23 cellular contexts compared by ENCODE assay signal in genomic region chr5:177499842-177500241, GRCh38. TPM values are rescaled to one million over a fixed set of nuclear protein-coding genes. Genes with fewer than 3 reads are reported as not detected.
A peak's percentile ranks its signal among the peaks of the same experiment; 100 is the strongest.
DNase-seq lines count a peak whose midpoint lies in the region; ATAC-seq and TF ChIP-seq lines count a peak whose summit lies in the region.
"Had no signal": no experiment of that assay in that cellular context is flagged by ENCODE, and none has a peak within 500 bp of the region (broad histone marks: within the 10 kb centered on the region; RNA-seq: fewer than 3 reads in every experiment).

No MANE protein-coding gene starts in this region.

- H3K4me1 ChIP-seq in left ventricle myocardium inferior (peaks cover 59% of the 10 kb centered on the region), right atrium auricular region (peaks cover 0 to 37% of the 10 kb centered on the region in 2 donors)

- H3K36me3 ChIP-seq in left ventricle myocardium inferior (no peaks in the 10 kb centered on the region), right atrium auricular region (no peaks in the 10 kb centered on the region)

- H3K4me3 Mint-ChIP-seq in chondrocyte (ENCODE audit: unreplicated experiment) (no peak overlapping the region), nephron (peak overlapping the region; percentile 71 to 81 (median 76))
- H3K4me3 Mint-ChIP-seq: activated naive CD8-positive, alpha-beta T cell treated with anti-CD3 and anti-CD28 coated beads, Interleukin-2, amount 10 ng/mL, durations not matched to agents 7 days and 5 days had no signal

- no peaks in the 10 kb centered on the region for H3K36me3 Mint-ChIP-seq in chondrocyte (ENCODE audit: low read depth)
- H3K36me3 Mint-ChIP-seq in nephron (ENCODE audit: low read depth): no peaks in the 10 kb centered on the region
- H3K36me3 Mint-ChIP-seq: activated naive CD8-positive, alpha-beta T cell treated with anti-CD3 and anti-CD28 coated beads, Interleukin-2, amount 10 ng/mL, durations not matched to agents 7 days and 5 days had no signal

- no peak for TF ChIP-seq CTCF in left ventricle myocardium inferior (IDR thresholded peaks at IDR 0.05; ENCODE audit: borderline replicate concordance)
- no peak for TF ChIP-seq CTCF in right atrium auricular region (IDR thresholded peaks at IDR 0.05)
- TF ChIP-seq CTCF in chondrocyte (IDR thresholded peaks at IDR 0.05): no peak
- no peak for TF ChIP-seq CTCF in nephron (IDR thresholded peaks at IDR 0.05; ENCODE audit: unreplicated experiment in 3 of 3)

- DNase-seq in left ventricle myocardium inferior (no peak), right atrium auricular region (ENCODE audit: low spot score) (no peak), chondrocyte (ENCODE audit: low spot score) (no peak), glomerular visceral epithelial cell (ENCODE audit: extremely low spot score) (no peak), NCI-H446 (lab: John Stamatoyannopoulos, UW) (no peak), NCI-H526 treated with DMSO at 0.1 percent for 48 hours (lab: John Stamatoyannopoulos, UW) (no peak)
- DNase-seq: activated CD4-positive, alpha-beta T cell treated with anti-CD3 and anti-CD28 coated beads, Interleukin-2, amount 50 U/mL, for 4 hours; activated effector memory CD4-positive, alpha-beta T cell treated with Interleukin-2 at 50 U/mL for 16 hours; activated naive CD8-positive, alpha-beta T cell treated with anti-CD3 and anti-CD28 coated beads, Interleukin-2, amount 10 ng/mL, durations not matched to agents 7 days and 5 days; effector CD4-positive, alpha-beta T cell; hippocampal formation; left lung; midbrain; MV-4-11; NCI-H1694 treated with DMSO at 0.1 percent for 48 hours; psoas muscle; SK-N-SH; stimulated activated CD4-positive, alpha-beta T cell treated with anti-CD3 and anti-CD28 coated beads, Interleukin-2, amount 100 ng/mL, for 24 hours; WERI-Rb-1 had no signal

- H3K27ac ChIP-seq in left ventricle myocardium inferior (replicated peaks): peak overlapping the region; percentile 49
- H3K27ac ChIP-seq in right atrium auricular region: no peak overlapping the region
- H3K27ac ChIP-seq: left lung, psoas muscle, WERI-Rb-1 had no signal

- peaks cover 40% of the 10 kb centered on the region for H3K4me1 Mint-ChIP-seq in chondrocyte (ENCODE audit: low read depth)
- peaks cover 35% of the 10 kb centered on the region for H3K4me1 Mint-ChIP-seq in nephron

- intact Hi-C loops in left ventricle myocardium inferior (cut with micrococcal nuclease): loop anchor here (5.0 kb wide), 1 partner anchor 108 kb away; no protein-coding TSS in a partner anchor

- H3K9me3 ChIP-seq in left ventricle myocardium inferior (replicated peaks) (no peaks in the 10 kb centered on the region), right atrium auricular region (no peaks in the 10 kb centered on the region)
- H3K9me3 ChIP-seq: left lung, psoas muscle, SK-N-SH had no signal

- H3K9me3 Mint-ChIP-seq in chondrocyte (ENCODE audit: low read depth) (no peaks in the 10 kb centered on the region), nephron (no peaks in the 10 kb centered on the region)
- H3K9me3 Mint-ChIP-seq: activated naive CD8-positive, alpha-beta T cell treated with anti-CD3 and anti-CD28 coated beads, Interleukin-2, amount 10 ng/mL, durations not matched to agents 7 days and 5 days had no signal

- ATAC-seq in GM18858 (IDR thresholded peaks at IDR 0.05; ENCODE audit: unreplicated experiment): no peak
- ATAC-seq: left lung, psoas muscle had no signal

- peak overlapping the region; percentile 86 for H3K27ac Mint-ChIP-seq in chondrocyte (ENCODE audit: unreplicated experiment)
- peak overlapping the region; percentile 46 to 90 (median 88) for H3K27ac Mint-ChIP-seq in nephron
- H3K27ac Mint-ChIP-seq: activated naive CD8-positive, alpha-beta T cell treated with anti-CD3 and anti-CD28 coated beads, Interleukin-2, amount 10 ng/mL, durations not matched to agents 7 days and 5 days had no signal

- no peaks in the 10 kb centered on the region for H3K27me3 Mint-ChIP-seq in chondrocyte (ENCODE audit: low read depth)
- H3K27me3 Mint-ChIP-seq in nephron (ENCODE audit: low read depth): peaks cover 4% of the 10 kb centered on the region

- H3K4me3 ChIP-seq in left ventricle myocardium inferior (no peak overlapping the region), right atrium auricular region (no peak overlapping the region)
- H3K4me3 ChIP-seq: left lung, psoas muscle, skin epidermis had no signal

- no peaks in the 10 kb centered on the region for H3K27me3 ChIP-seq in left ventricle myocardium inferior (ENCODE audit: low read depth)
- no peaks in the 10 kb centered on the region for H3K27me3 ChIP-seq in right atrium auricular region

RNA-seq across cellular contexts. Expression of gene PDLIM7, which starts 2.4 kb away (rescaled TPM):
- total RNA-seq in left ventricle myocardium inferior (54.4 TPM), right atrium auricular region (10 to 100 TPM; 45.8 to 56.0 TPM), chondrocyte (563 to 633 TPM (median 613 TPM) in 3 replicates)

RNA-seq across cellular contexts. Expression of gene DOK3, which starts 9.8 kb away (rescaled TPM):
- total RNA-seq in left ventricle myocardium inferior: 3.3 TPM
- 1 to 10 TPM; 1.6 to 2.6 TPM for total RNA-seq in right atrium auricular region
- total RNA-seq in chondrocyte: 4.7 to 7.7 TPM (median 7.5 TPM) in 3 replicates
- total RNA-seq: RPMI7951 had no signal

RNA-seq across cellular contexts. Expression of gene DDX41, which starts 16.9 kb away (rescaled TPM):
- 29.7 TPM for total RNA-seq in left ventricle myocardium inferior
- total RNA-seq in right atrium auricular region: 10 to 100 TPM; 40.9 to 45.5 TPM
- total RNA-seq in chondrocyte: 77.2 to 79.0 TPM (median 78.6 TPM) in 3 replicates

RNA-seq across cellular contexts. Expression of gene DBN1, which starts 26.4 kb away (rescaled TPM):
- 21.8 TPM for total RNA-seq in left ventricle myocardium inferior
- total RNA-seq in right atrium auricular region: 10 to 100 TPM; 25.0 to 47.2 TPM
- total RNA-seq in chondrocyte: 207 to 277 TPM (median 274 TPM) in 3 replicates

RNA-seq across cellular contexts. Expression of gene PRR7, which starts 53.2 kb away (rescaled TPM):
- 2.1 TPM for total RNA-seq in left ventricle myocardium inferior
- total RNA-seq in right atrium auricular region: 1 to 10 TPM in 1 of 2 donors, under 1 TPM in 1; 0.90 to 1.1 TPM
- total RNA-seq in chondrocyte: 4.8 to 5.5 TPM (median 5.3 TPM) in 3 replicates
